8 cellular contexts compared by ENCODE assay signal in the genomic region with DNA sequence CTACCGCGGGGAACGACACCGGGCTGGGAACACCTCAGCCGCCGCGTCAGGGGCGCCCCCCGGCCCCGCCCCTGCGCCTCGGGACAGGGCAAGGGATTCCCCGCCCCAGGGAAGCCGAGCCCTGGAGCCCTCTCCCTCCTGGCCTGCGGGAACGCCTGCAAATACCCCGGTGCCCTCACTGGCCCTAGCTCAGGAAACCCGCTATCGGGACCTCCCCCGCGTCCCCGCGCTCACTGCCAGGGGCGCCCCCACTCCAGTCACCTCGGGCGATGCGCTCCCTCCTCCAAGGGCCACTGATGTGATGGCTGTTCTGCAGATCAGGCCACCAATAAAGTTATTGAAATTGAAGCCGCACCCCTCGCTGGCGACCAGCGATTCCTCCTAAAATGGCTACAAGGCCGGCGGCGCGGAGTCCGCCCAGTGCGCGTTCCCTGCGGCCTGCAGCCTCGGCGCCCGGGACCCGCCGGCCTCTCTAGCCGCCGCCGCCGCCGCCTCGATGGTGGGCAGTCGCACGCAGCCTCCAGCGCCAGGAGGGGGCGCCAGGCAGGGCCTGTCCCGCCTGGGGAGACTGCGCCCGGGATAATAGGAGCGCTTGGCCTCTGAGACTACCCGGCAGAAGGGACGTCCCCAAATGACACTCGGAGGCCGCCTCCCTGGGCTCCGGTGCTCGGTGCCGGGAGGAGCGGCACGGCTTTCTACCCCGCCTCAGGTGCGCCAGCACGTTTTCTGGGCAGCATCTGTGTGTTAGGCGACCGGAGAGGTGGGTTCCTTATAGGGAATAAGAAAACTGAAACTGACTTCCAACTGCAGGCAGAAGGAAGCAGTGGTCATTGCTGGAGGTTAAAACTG. TPM values are rescaled to one million over a fixed set of nuclear protein-coding genes. Genes with fewer than 3 reads are reported as not detected.
DNase-seq lines count a peak whose midpoint lies in the region; ATAC-seq, FAIRE-seq and TF ChIP-seq lines count a peak whose summit lies in the region.

A gene with protein sequence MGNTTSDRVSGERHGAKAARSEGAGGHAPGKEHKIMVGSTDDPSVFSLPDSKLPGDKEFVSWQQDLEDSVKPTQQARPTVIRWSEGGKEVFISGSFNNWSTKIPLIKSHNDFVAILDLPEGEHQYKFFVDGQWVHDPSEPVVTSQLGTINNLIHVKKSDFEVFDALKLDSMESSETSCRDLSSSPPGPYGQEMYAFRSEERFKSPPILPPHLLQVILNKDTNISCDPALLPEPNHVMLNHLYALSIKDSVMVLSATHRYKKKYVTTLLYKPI (minus strand): TSS at position 303 of the 849 bp plus-strand sequence. CDS start 326 bp downstream, outside the sequence.

- H3K9me3 ChIP-seq in RWPE2 (ENCODE audit: severe bottlenecking) = no peaks in the 10 kb centered on the region

- H3K27me3 Mint-ChIP-seq in nephron progenitor cell (ENCODE audit: low read depth, poor library complexity) = no peaks in the 10 kb centered on the region
- peaks cover 2% of the 10 kb centered on the region for H3K27me3 Mint-ChIP-seq in stimulated activated naive CD8-positive, alpha-beta T cell treated with anti-CD3 and anti-CD28 coated beads, Interleukin-15, Interleukin-2, amounts not matched to agents 100 ng/mL and 50 ng/mL, for 24 hours

- H3K4me3 Mint-ChIP-seq in nephron progenitor cell = peak within 1 kb of the TSS; percentile 98
- H3K4me3 Mint-ChIP-seq in stimulated activated naive CD8-positive, alpha-beta T cell treated with anti-CD3 and anti-CD28 coated beads, Interleukin-15, Interleukin-2, amounts not matched to agents 100 ng/mL and 50 ng/mL, for 24 hours = peak within 1 kb of the TSS; percentile 99

- H3K4me1 Mint-ChIP-seq in nephron progenitor cell = peaks cover 55% of the 10 kb centered on the region
- H3K4me1 Mint-ChIP-seq in stimulated activated naive CD8-positive, alpha-beta T cell treated with anti-CD3 and anti-CD28 coated beads, Interleukin-15, Interleukin-2, amounts not matched to agents 100 ng/mL and 50 ng/mL, for 24 hours (ENCODE audit: low read depth) = peaks cover 39% of the 10 kb centered on the region

- H3K27ac Mint-ChIP-seq in nephron progenitor cell = peak within 1 kb of the TSS; percentile 99
- peak within 1 kb of the TSS; percentile 100 for H3K27ac Mint-ChIP-seq in stimulated activated naive CD8-positive, alpha-beta T cell treated with anti-CD3 and anti-CD28 coated beads, Interleukin-15, Interleukin-2, amounts not matched to agents 100 ng/mL and 50 ng/mL, for 24 hours

- no peaks in the 10 kb centered on the region for H3K27me3 ChIP-seq in RWPE2 (ENCODE audit: insufficient read depth, poor library complexity, severe bottlenecking)

- H3K36me3 ChIP-seq in RWPE2 (ENCODE audit: low read depth) = no peaks in the 10 kb centered on the region

- TF ChIP-seq CTCF in LNCaP clone FGC (IDR thresholded peaks at IDR 0.05; ENCODE audit: control insufficient read depth, extremely low read depth, insufficient read depth) = peak; percentile 99
- TF ChIP-seq CTCF in RWPE2 (IDR thresholded peaks at IDR 0.05; ENCODE audit: poor library complexity, severe bottlenecking) = peak; percentile 96
- peak; percentile 85 for TF ChIP-seq CTCF in nephron progenitor cell (IDR thresholded peaks at IDR 0.05)

- FAIRE-seq in H54 (lab: Jason Lieb, UNC) = no peak

- peaks cover 30% of the 10 kb centered on the region for H3K36me3 Mint-ChIP-seq in nephron progenitor cell (ENCODE audit: low read depth)
- H3K36me3 Mint-ChIP-seq in stimulated activated naive CD8-positive, alpha-beta T cell treated with anti-CD3 and anti-CD28 coated beads, Interleukin-15, Interleukin-2, amounts not matched to agents 100 ng/mL and 50 ng/mL, for 24 hours (ENCODE audit: low read depth) = peaks cover 15% of the 10 kb centered on the region

- in situ Hi-C loops in G401 (cut with HindIII; ENCODE audit: low sequenced_read_pairs) = no loop called here

- peaks cover 18% of the 10 kb centered on the region for H3K9me3 Mint-ChIP-seq in nephron progenitor cell
- H3K9me3 Mint-ChIP-seq in stimulated activated naive CD8-positive, alpha-beta T cell treated with anti-CD3 and anti-CD28 coated beads, Interleukin-15, Interleukin-2, amounts not matched to agents 100 ng/mL and 50 ng/mL, for 24 hours = peaks cover 4% of the 10 kb centered on the region

- peak within 1 kb of the TSS; percentile 97 for H3K27ac ChIP-seq in RWPE2 (ENCODE audit: poor library complexity, severe bottlenecking)

- peak; percentile 36; the same call in 1 of the 2 replicates for TF ChIP-seq POLR2A in H54 (IDR thresholded peaks at IDR 0.05; ENCODE audit: low read depth, low read length)

- DNase-seq in G401 (ENCODE audit: low spot score) = peak; percentile 95
- peak; percentile 86 for DNase-seq in H54 (ENCODE audit: insufficient read length, low spot score)
- peak; percentile 90 for DNase-seq in LNCaP clone FGC (ENCODE audit: low read depth)
- peak; percentile 91 for DNase-seq in RWPE2 (ENCODE audit: low spot score)
- DNase-seq in activated effector memory CD4-positive, alpha-beta T cell treated with anti-CD3 and anti-CD28 coated beads, Interleukin-2, amount 50 U/mL, for 16 hours = peak; percentile 96
- DNase-seq in fibroblast of the conjunctiva (ENCODE audit: low read depth) = peak; percentile 93
- DNase-seq in nephron progenitor cell = peak; percentile 95

- ATAC-seq in RWPE2 (ENCODE audit: low read depth) = peak; percentile 84

- peaks cover 30% of the 10 kb centered on the region for H3K4me1 ChIP-seq in RWPE2 (ENCODE audit: insufficient read depth, poor library complexity, severe bottlenecking)

- H3K4me3 ChIP-seq in LNCaP clone FGC (ENCODE audit: low read depth, low read length) = peak within 1 kb of the TSS; percentile 97
- H3K4me3 ChIP-seq in RWPE2 (ENCODE audit: severe bottlenecking) = peak within 1 kb of the TSS; percentile 82

RNA-seq across cellular contexts. Expression of the gene that starts here (rescaled TPM):
- total RNA-seq in G401 (2014; rRNA removed; shearing (Covaris generic)) = 6.0 and 12.5 TPM in 2 replicates

Comparison
In these comparisons a context has a peak if more than half of its experiments do, and no peak if none do; other contexts are left out.
1. Peak in every context shown above with its lines: DNase-seq, ATAC-seq, H3K4me3 ChIP-seq and H3K27ac ChIP-seq.